In the genomic region with DNA sequence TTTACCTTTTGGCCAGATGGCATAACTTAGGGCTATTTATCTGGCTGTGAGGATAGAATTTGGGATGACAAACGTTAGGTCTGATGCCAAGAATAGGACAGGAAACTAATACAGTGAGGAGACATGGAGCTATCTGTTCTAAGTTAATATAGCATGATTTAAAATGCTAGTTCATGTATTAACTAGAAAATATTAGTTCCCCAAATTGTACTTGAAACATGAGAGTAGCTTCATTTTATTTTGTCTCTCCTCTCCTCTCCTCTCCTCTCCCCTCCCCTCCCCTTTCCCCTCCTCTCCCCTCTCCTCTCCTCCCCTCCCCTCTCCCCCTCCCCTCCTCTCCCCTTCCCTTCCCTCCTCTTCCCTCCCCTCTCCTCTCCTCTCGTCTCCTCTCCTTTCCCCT, we compare ENCODE assay signal across 25 cellular contexts.
DNase-seq lines count a peak whose midpoint lies in the region; ATAC-seq, FAIRE-seq and TF ChIP-seq lines count a peak whose summit lies in the region.
"Had no signal": no experiment of that assay in that cellular context is flagged by ENCODE, and none has a peak within 500 bp of the region (broad histone marks: within the 10 kb centered on the region; RNA-seq: fewer than 3 reads in every experiment).

No MANE protein-coding gene starts in this region.

- TF ChIP-seq CTCF in K562 (IDR thresholded peaks at IDR 0.05 in 2 of 3, conservative IDR thresholded peaks at IDR 0.05 in 1 of 3; ENCODE audit: insufficient read depth in 2 of 3, low read depth in 1 of 3, low read length in 3 of 3) = no peak

- no peak for ATAC-seq in K562
- ATAC-seq: A549 had no signal

- H3K27ac ChIP-seq in K562 (ENCODE audit: extremely low read depth, low read depth, low read length) = no peak overlapping the region; the same call in 2 of the 3 replicates
- H3K27ac ChIP-seq: A549; BLaER1 treated with 17β-estradiol and CSF1 and Interleukin-3, amounts not matched to agents 10 nM and 100 nM had no signal

- H3K4me3 ChIP-seq in K562 = no peak overlapping the region
- H3K4me3 ChIP-seq: A549; BLaER1 treated with 17β-estradiol and CSF1 and Interleukin-3, amounts not matched to agents 10 nM and 100 nM; HAP-1 had no signal

- DNase-seq in NCI-H2171 treated with DMSO at 0.1 percent for 48 hours (lab: John Stamatoyannopoulos, UW) (peak; percentile 51), NCI-H2171 (lab: John Stamatoyannopoulos, UW) (no peak), NCI-H69 (lab: John Stamatoyannopoulos, UW) (peak; percentile 15), K562 (ENCODE audit: extremely low read depth in 1 of 4, low spot score in 3 of 4) (no peak), T-helper 9 cell (no peak), NOMO-1 (lab: John Stamatoyannopoulos, UW; ENCODE audit: unreplicated experiment in 2 of 2) (no peak)
- DNase-seq: 8988T; ACHN; AML-193; BE2C; Calu3; CD4-positive, alpha-beta T cell; CD8-positive, alpha-beta memory T cell; COR-L47; DMS53; DMS79 treated with DMSO at 0.1 percent for 48 hours; GF-D8; GOT3; HFFc6 had no signal

- H3K4me1 ChIP-seq in K562 (replicated peaks in 1 of 2; ENCODE audit: control insufficient read depth in 2 of 2, insufficient read depth in 2 of 2, low read length in 2 of 2) = no peaks in the 10 kb centered on the region; a peak in 1 of 5 replicates
- H3K4me1 ChIP-seq: A549; BE2C; BLaER1 treated with 17β-estradiol and CSF1 and Interleukin-3, amounts not matched to agents 10 nM and 100 nM; HAP-1 had no signal

- no TSS peak for BruUV-seq in K562 (replicated peaks; lab: Mats Ljungman, UMichigan)

- CTCF ChIA-PET in K562 (lab: Yijun Ruan, JAX; ENCODE audit: low intra/inter-chr PET ratio) = no interaction called here

- H3K9me1 ChIP-seq in K562 (ENCODE audit: control insufficient read depth, insufficient read depth, low read length) = no peaks in the 10 kb centered on the region

- no peaks in the 10 kb centered on the region for H3K9me3 ChIP-seq in K562 (replicated peaks; ENCODE audit: control insufficient read depth, insufficient read depth, low read depth, low read length)
- H3K9me3 ChIP-seq: A549; BE2C; BLaER1 treated with 17β-estradiol and CSF1 and Interleukin-3, amounts not matched to agents 10 nM and 100 nM; HAP-1 had no signal

- H3K36me3 ChIP-seq in K562 (ENCODE audit: control insufficient read depth, insufficient read depth, low read length) = no peaks in the 10 kb centered on the region
- H3K36me3 ChIP-seq: BE2C; BLaER1 treated with 17β-estradiol and CSF1 and Interleukin-3, amounts not matched to agents 10 nM and 100 nM; HAP-1 had no signal

- 20% methylated on average over 1 of the region's 2 CpGs for WGBS in K562 (ENCODE audit: insufficient coverage, low coverage, missing lambda C conversion rate)

- no peaks in the 10 kb centered on the region for H4K20me1 ChIP-seq in K562 (replicated peaks; ENCODE audit: control insufficient read depth, insufficient read depth, low read length)
- H4K20me1 ChIP-seq: BLaER1 treated with 17β-estradiol and CSF1 and Interleukin-3, amounts not matched to agents 10 nM and 100 nM had no signal

- no peak for TF ChIP-seq RAD21 in K562 (CRISPR knock-in tag; conservative IDR thresholded peaks at IDR 0.05 in 1 of 2, IDR thresholded peaks at IDR 0.05 in 1 of 2)

- no peaks in the 10 kb centered on the region for H3K79me2 ChIP-seq in K562 (ENCODE audit: control insufficient read depth, insufficient read depth, low read length)

- no peak for FAIRE-seq in K562 (lab: Jason Lieb, UNC)
- FAIRE-seq: A549, GM12891, GM18507, H54 had no signal

- no peak for TF ChIP-seq POLR2A in K562 (conservative IDR thresholded peaks at IDR 0.05)

- in situ Hi-C loops in K562 (cut with MboI) = no loop called here

- H2AFZ ChIP-seq in K562 (ENCODE audit: low read depth, low read length) = peak overlapping the region; percentile 40; the same call in 1 of the 2 replicates

- H3K4me2 ChIP-seq in K562 (ENCODE audit: insufficient read depth, low read length) = no peak overlapping the region
- H3K4me2 ChIP-seq: A549; BLaER1 treated with 17β-estradiol and CSF1 and Interleukin-3, amounts not matched to agents 10 nM and 100 nM had no signal

- H3K9ac ChIP-seq in K562 (ENCODE audit: insufficient read depth in 1 of 2, low read depth in 2 of 2, low read length in 2 of 2) = no peak overlapping the region
- H3K9ac ChIP-seq: BLaER1 treated with 17β-estradiol and CSF1 and Interleukin-3, amounts not matched to agents 10 nM and 100 nM had no signal

- intact Hi-C loops in K562 (cut with micrococcal nuclease) = no loop called here

- POLR2A ChIA-PET in K562 (lab: Yijun Ruan, JAX) = no interaction called here

- no peaks in the 10 kb centered on the region for H3K27me3 ChIP-seq in K562 (ENCODE audit: control insufficient read depth in 2 of 2, insufficient read depth in 2 of 2, low read length in 2 of 2)
- H3K27me3 ChIP-seq: BLaER1 treated with 17β-estradiol and CSF1 and Interleukin-3, amounts not matched to agents 10 nM and 100 nM had no signal

- TF ChIP-seq EP300 in K562 (IDR thresholded peaks at IDR 0.05; ENCODE audit: low read length) = no peak

TF ChIP-seq in K562, 482 proteins besides CTCF, POLR2A, EP300 and RAD21:
- peak; percentile 70 for TF ChIP-seq PCBP2 (IDR thresholded peaks at IDR 0.05; ENCODE audit: low read depth, low read length, poor library complexity, severe bottlenecking)
- peak; percentile 81 for TF ChIP-seq HNRNPK (IDR thresholded peaks at IDR 0.05; ENCODE audit: low read depth, low read length, poor library complexity, severe bottlenecking)
- TF ChIP-seq, protein P1, sequence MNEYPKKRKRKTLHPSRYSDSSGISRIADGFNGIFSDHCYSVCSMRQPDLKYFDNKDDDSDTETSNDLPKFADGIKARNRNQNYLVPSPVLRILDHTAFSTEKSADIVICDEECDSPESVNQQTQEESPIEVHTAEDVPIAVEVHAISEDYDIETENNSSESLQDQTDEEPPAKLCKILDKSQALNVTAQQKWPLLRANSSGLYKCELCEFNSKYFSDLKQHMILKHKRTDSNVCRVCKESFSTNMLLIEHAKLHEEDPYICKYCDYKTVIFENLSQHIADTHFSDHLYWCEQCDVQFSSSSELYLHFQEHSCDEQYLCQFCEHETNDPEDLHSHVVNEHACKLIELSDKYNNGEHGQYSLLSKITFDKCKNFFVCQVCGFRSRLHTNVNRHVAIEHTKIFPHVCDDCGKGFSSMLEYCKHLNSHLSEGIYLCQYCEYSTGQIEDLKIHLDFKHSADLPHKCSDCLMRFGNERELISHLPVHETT (CRISPR knock-in tag; conservative IDR thresholded peaks at IDR 0.05 in 1 of 2, IDR thresholded peaks at IDR 0.05 in 1 of 2) = no peak
- TF ChIP-seq PCBP1 (IDR thresholded peaks at IDR 0.05; ENCODE audit: low read depth, low read length, poor library complexity, severe bottlenecking) = peak; percentile 80

Comparison
In these comparisons a context has a peak if more than half of its experiments do, and no peak if none do; other contexts are left out.
1. DNase-seq: peak in NCI-H2171 treated with DMSO at 0.1 percent for 48 hours (single experiment) and NCI-H69 (single experiment); none in NCI-H2171 (single experiment), K562 (0 of 4), T-helper 9 cell (single experiment) and NOMO-1 (0 of 2).